Comparison of ENCODE assay signal across 1 cellular context in the genomic region with DNA sequence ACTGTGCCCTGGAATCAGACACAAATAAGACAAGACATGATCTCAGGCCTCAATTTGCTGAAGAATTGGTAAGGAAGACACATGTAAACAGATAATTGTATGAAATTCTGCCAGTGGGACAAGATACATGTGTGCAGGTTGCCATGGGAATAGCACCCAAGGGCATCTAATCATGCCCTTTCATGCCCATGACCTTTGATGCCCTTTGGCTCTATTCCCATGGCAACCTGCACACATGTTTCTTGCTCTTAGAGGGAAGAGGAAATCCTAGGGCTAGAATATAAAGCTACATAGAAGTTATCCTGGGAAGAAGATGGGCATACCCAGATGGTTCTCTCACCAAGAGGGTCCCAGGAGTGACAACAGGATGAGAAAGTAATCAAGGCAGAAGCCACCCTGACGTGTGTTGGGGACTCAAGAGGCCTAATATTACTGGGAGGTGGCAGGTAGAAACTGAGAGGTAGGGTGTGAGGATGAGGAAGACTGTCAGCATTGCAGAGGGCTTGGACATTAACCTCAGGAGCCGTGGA.
TF ChIP-seq lines count a peak whose summit lies in the region.

No MANE protein-coding gene starts in this region.

TF ChIP-seq in HepG2, 621 proteins besides CTCF, POLR2A, EP300 and RAD21:
- TF ChIP-seq RFX1 (IDR thresholded peaks at IDR 0.05) = peak; percentile 28; the same call in 1 of the 2 replicates
- 0 out of 2 replicates have a peak, but pooled peaks have one; percentile 27 for TF ChIP-seq RFX3 (CRISPR knock-in tag; IDR thresholded peaks at IDR 0.05)
- TF ChIP-seq SCMH1 (CRISPR knock-in tag; IDR thresholded peaks at IDR 0.05; ENCODE audit: borderline replicate concordance) = no peak
